ENCODE assay signal across 8 cellular contexts in genomic region chr16:56589141-56590039, GRCh38. TPM values are rescaled to one million over a fixed set of nuclear protein-coding genes. Genes with fewer than 3 reads are reported as not detected.
A peak's percentile ranks its signal among the peaks of the same experiment; 100 is the strongest.
DNase-seq lines count a peak whose midpoint lies in the region; ATAC-seq and TF ChIP-seq lines count a peak whose summit lies in the region.

Gene MT3, plus strand, starts transcription at chr16:56589528. Its CDS starts 63 bp downstream, at chr16:56589591.

- H3K27ac Mint-ChIP-seq in endodermal cell (no peak within 1 kb of the TSS), naive B cell (no peak within 1 kb of the TSS)

- 9 to 16% methylated on average over 32 to 87 of the region's 87 CpGs for WGBS in endodermal cell (ENCODE audit: insufficient coverage in 1 of 2, insufficient read length in 1 of 2), 2 experiments
- 7% methylated on average over 87 of the region's 87 CpGs for WGBS in urinary bladder

- TF ChIP-seq CTCF in WERI-Rb-1 (IDR thresholded peaks at IDR 0.05; ENCODE audit: low read depth, low read length) (peak; percentile 31; the same call in 1 of the 2 replicates), endodermal cell (conservative IDR thresholded peaks at IDR 0.05) (peak; percentile 25), OCI-LY7 (conservative IDR thresholded peaks at IDR 0.05; ENCODE audit: low read length) (no peak)

- H3K4me3 Mint-ChIP-seq in endodermal cell (peak within 1 kb of the TSS; percentile 57), naive B cell (peak within 1 kb of the TSS in 6 of 8 donors; percentile 22 to 74 (median 54))

- H4K20me1 ChIP-seq in OCI-LY7 (ENCODE audit: insufficient read depth, low read length) = no peaks in the 10 kb centered on the region

- POLR2A ChIA-PET in OCI-LY7 (lab: Charles Lee) = no interaction called here

- peak; percentile 50 for DNase-seq in activated CD4-positive, alpha-beta T cell treated with anti-CD3 and anti-CD28 coated beads for 48 hours
- no peak for DNase-seq in activated CD4-positive, alpha-beta T cell treated with anti-CD3 and anti-CD28 coated beads, Interleukin-2, amount 50 U/mL, for 4 hours
- DNase-seq in WERI-Rb-1 = no peak
- DNase-seq in endodermal cell = peak; percentile 81
- no peak for DNase-seq in naive B cell
- no peak for DNase-seq in OCI-LY7 (ENCODE audit: low spot score)

- no peaks in the 10 kb centered on the region for H3K79me2 ChIP-seq in OCI-LY7 (ENCODE audit: insufficient read depth, low read depth, low read length)

- no peak within 1 kb of the TSS for H2AFZ ChIP-seq in OCI-LY7 (ENCODE audit: low read length)

- ATAC-seq in naive B cell (ENCODE audit: low read depth in 2 of 2) (peak in 1 of 2 donors; percentile 23), HG03571 (IDR thresholded peaks at IDR 0.05; ENCODE audit: unreplicated experiment) (no peak)

- H3K4me3 ChIP-seq in WERI-Rb-1 (ENCODE audit: low read depth, low read length) = peak within 1 kb of the TSS; percentile 37
- peak within 1 kb of the TSS; percentile 72 for H3K4me3 ChIP-seq in endodermal cell (ENCODE audit: low read length)
- peak within 1 kb of the TSS; percentile 48 for H3K4me3 ChIP-seq in urinary bladder (ENCODE audit: low read depth, low read length)
- no peak within 1 kb of the TSS for H3K4me3 ChIP-seq in OCI-LY7 (ENCODE audit: low read depth, low read length, poor library complexity, severe bottlenecking)

- H3K4me1 Mint-ChIP-seq in endodermal cell (no peaks in the 10 kb centered on the region), naive B cell (peaks cover 12 to 16% (median 16%) of the 10 kb centered on the region in 3 donors)

- H3K27me3 Mint-ChIP-seq in endodermal cell (ENCODE audit: insufficient read depth) (peaks cover 90% of the 10 kb centered on the region), naive B cell (peaks cover 52 to 80% (median 67%) of the 10 kb centered on the region in 3 donors)

- CTCF ChIA-PET in OCI-LY7 (lab: Charles Lee; ENCODE audit: unreplicated experiment) = no interaction called here

- no TSS peak for BruUV-seq in OCI-LY7 (replicated peaks; lab: Mats Ljungman, UMichigan)

- H3K9ac ChIP-seq in endodermal cell (ENCODE audit: extremely low read depth, low read length, poor library complexity, severe bottlenecking) = no peak within 1 kb of the TSS

- H3K27me3 ChIP-seq in WERI-Rb-1 (ENCODE audit: insufficient read depth, low read depth, severe bottlenecking) = no peaks in the 10 kb centered on the region
- H3K27me3 ChIP-seq in endodermal cell (ENCODE audit: control insufficient read depth, insufficient read depth, low read length, poor library complexity, severe bottlenecking) = peaks cover 72% of the 10 kb centered on the region

- H3K36me3 ChIP-seq in WERI-Rb-1 = no peaks in the 10 kb centered on the region
- no peaks in the 10 kb centered on the region for H3K36me3 ChIP-seq in endodermal cell (ENCODE audit: control insufficient read depth, insufficient read depth, low read length)
- H3K36me3 ChIP-seq in urinary bladder (ENCODE audit: insufficient read depth) = no peaks in the 10 kb centered on the region
- H3K36me3 ChIP-seq in OCI-LY7 (ENCODE audit: insufficient read depth, low read length) = no peaks in the 10 kb centered on the region

- peaks cover 3% of the 10 kb centered on the region for H3K9me3 ChIP-seq in WERI-Rb-1 (ENCODE audit: severe bottlenecking)
- H3K9me3 ChIP-seq in endodermal cell (ENCODE audit: control insufficient read depth, low read length) = no peaks in the 10 kb centered on the region
- H3K9me3 ChIP-seq in OCI-LY7 (ENCODE audit: low read length) = no peaks in the 10 kb centered on the region

- H3K36me3 Mint-ChIP-seq in endodermal cell (ENCODE audit: low read depth) (no peaks in the 10 kb centered on the region), naive B cell (no peaks in the 10 kb centered on the region)

- no peaks in the 10 kb centered on the region for H3K4me1 ChIP-seq in endodermal cell (ENCODE audit: control insufficient read depth, insufficient read depth, low read length)
- H3K4me1 ChIP-seq in urinary bladder (ENCODE audit: insufficient read depth) = peaks cover 2% of the 10 kb centered on the region
- H3K4me1 ChIP-seq in OCI-LY7 (ENCODE audit: insufficient read depth, low read length, poor library complexity, severe bottlenecking) = peaks cover 11% of the 10 kb centered on the region

- H3K4me2 ChIP-seq in OCI-LY7 (ENCODE audit: low read length) = no peak within 1 kb of the TSS

- intact Hi-C loops in OCI-LY7 (cut with micrococcal nuclease; ENCODE audit: unreplicated experiment) = no loop called here

- H3K9me3 Mint-ChIP-seq in endodermal cell (no peaks in the 10 kb centered on the region), naive B cell (peaks cover 0 to 15% (median 4%) of the 10 kb centered on the region in 7 donors)

- H3K27ac ChIP-seq in WERI-Rb-1 (no peak within 1 kb of the TSS), endodermal cell (ENCODE audit: low read depth, low read length) (no peak within 1 kb of the TSS), urinary bladder (ENCODE audit: low read depth) (no peak within 1 kb of the TSS), OCI-LY7 (ENCODE audit: low read depth, low read length, poor library complexity, severe bottlenecking) (no peak within 1 kb of the TSS)

- H3K9me2 ChIP-seq in OCI-LY7 (ENCODE audit: insufficient read depth, low read length) = no peaks in the 10 kb centered on the region

RNA-seq across cellular contexts. Expression of gene MT3, which starts in this region (rescaled TPM):
- total RNA-seq in endodermal cell = not detected
- polyA plus RNA-seq in endodermal cell (2013, experiment 1 of 2) = 2.2 TPM
- polyA plus RNA-seq in endodermal cell (2013, experiment 2 of 2) = 2.6 TPM
- polyA plus RNA-seq in naive B cell (ENCODE audit: low read depth in 6 of 6) = not detected
- 1.1 TPM for total RNA-seq in urinary bladder
- 8.7 TPM for polyA plus RNA-seq in urinary bladder
- not detected in 2 replicates for total RNA-seq in OCI-LY7 (2014; rRNA removed; shearing (Covaris generic))
- total RNA-seq in OCI-LY7 (2022) = not detected in 2 replicates

Comparison
In these comparisons a context has a peak if more than half of its experiments do, and no peak if none do; other contexts are left out.
1. DNase-seq: peak in activated CD4-positive, alpha-beta T cell treated with anti-CD3 and anti-CD28 coated beads for 48 hours (single experiment) and endodermal cell (single experiment); none in activated CD4-positive, alpha-beta T cell treated with anti-CD3 and anti-CD28 coated beads, Interleukin-2, amount 50 U/mL, for 4 hours (0 of 2), WERI-Rb-1 (single experiment), naive B cell (single experiment) and OCI-LY7 (single experiment).